19 cellular contexts compared by ENCODE assay signal in the genomic region with DNA sequence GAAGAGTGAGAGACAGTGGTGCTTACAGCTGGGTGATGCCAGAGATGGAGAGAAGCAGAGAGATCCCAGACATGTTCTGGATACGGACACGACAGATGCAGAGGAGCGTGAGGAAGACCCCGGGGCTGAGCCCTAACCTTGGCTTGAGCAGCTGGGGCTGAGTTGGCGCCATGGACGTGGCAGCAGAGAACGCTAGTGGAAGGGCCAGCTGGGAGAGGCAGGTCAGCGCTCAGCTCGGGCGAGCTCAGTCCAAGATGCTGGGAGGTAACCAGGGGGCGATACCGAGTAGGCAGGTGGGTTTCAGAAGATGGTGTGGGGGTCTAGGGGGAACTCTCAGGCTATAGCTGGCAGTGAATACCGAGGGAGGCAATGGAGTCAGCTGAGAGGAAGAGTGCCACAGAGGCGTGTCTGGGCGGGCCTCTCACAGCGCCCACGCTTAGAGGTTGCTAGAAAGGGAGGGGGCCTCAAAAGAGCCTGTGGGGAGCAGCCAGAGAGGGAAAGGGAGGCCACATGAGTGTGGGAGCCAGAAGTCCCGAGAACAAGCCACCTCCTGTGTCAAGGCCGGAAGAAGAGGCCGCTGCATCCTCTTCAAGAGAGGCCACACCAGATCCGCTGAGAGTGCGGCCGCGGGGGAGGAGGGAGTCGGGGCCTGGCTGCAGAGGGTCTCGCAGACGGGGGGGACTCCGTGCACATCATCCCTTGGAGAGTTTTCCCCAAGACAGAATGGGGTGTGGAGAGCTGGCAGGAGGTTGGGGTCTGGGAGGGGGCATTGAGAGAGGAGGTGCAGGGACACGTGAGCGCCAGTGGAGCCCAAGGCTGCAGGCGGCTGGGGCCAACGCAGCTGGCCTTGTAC. TPM values are rescaled to one million over a fixed set of nuclear protein-coding genes. Genes with fewer than 3 reads are reported as not detected.
DNase-seq lines count a peak whose midpoint lies in the region; ATAC-seq, FAIRE-seq and TF ChIP-seq lines count a peak whose summit lies in the region.
"Had no signal": no experiment of that assay in that cellular context is flagged by ENCODE, and none has a peak within 500 bp of the region (broad histone marks: within the 10 kb centered on the region; RNA-seq: fewer than 3 reads in every experiment).

No MANE protein-coding gene starts in this region.

- DNase-seq in GM12892 (ENCODE audit: insufficient read length), result peak; percentile 13
- DNase-seq in dorsolateral prefrontal cortex, result peak in 7 of 10 donors; percentile 4 to 37 (median 22)
- peak; percentile 81 for DNase-seq in osteoblast (ENCODE audit: insufficient read length, low spot score, missing footprints)
- DNase-seq in mucosa of descending colon, result no peak
- DNase-seq in NCI-H2029 (lab: John Stamatoyannopoulos, UW), result no peak
- DNase-seq in hepatocyte (ENCODE audit: low spot score), result no peak
- no peak for DNase-seq in SJCRH30
- DNase-seq: activated CD4-positive, alpha-beta T cell treated with anti-CD3 and anti-CD28 coated beads, Interleukin-2, amount 50 U/mL, for 48 hours; colonic mucosa; NCI-H1092; NCI-H2081; NCI-H524; retina; thyroid gland had no signal

- no peak for FAIRE-seq in GM12892 (lab: Jason Lieb, UNC)
- FAIRE-seq: islet of Langerhans had no signal

- H3K9ac ChIP-seq in BLaER1, result no peak overlapping the region

- TF ChIP-seq CTCF in dorsolateral prefrontal cortex (IDR thresholded peaks at IDR 0.05 in 54 of 56, conservative IDR thresholded peaks at IDR 0.05 in 2 of 56; ENCODE audit: low read depth in 1 of 56, partially characterized antibody in 56 of 56) (no peak), osteoblast (IDR thresholded peaks at IDR 0.05; ENCODE audit: extremely low read depth, low read depth, low read length) (no peak), mucosa of descending colon (IDR thresholded peaks at IDR 0.05) (no peak), hepatocyte (IDR thresholded peaks at IDR 0.05; ENCODE audit: poor library complexity) (no peak)

- no peak for ATAC-seq in mucosa of descending colon
- ATAC-seq: body of pancreas; stimulated activated memory B cell treated with anti-CD40 and anti-IgM and Interleukin-4, amounts not matched to agents 10 μg/mL and 1 μg/mL and 100 μg/mL, for 72 hours; T-cell had no signal

- H3K36me3 ChIP-seq in BLaER1 (no peaks in the 10 kb centered on the region), osteoblast (ENCODE audit: insufficient read depth, low read length) (no peaks in the 10 kb centered on the region), mucosa of descending colon (ENCODE audit: low read depth) (no peaks in the 10 kb centered on the region), hepatocyte (replicated peaks; ENCODE audit: insufficient read depth, low read depth) (no peaks in the 10 kb centered on the region), SJCRH30 (no peaks in the 10 kb centered on the region)
- H3K36me3 ChIP-seq: colonic mucosa, thyroid gland had no signal

- H3K9me3 ChIP-seq in BLaER1 (peaks cover 9% of the 10 kb centered on the region), osteoblast (ENCODE audit: low read depth, low read length) (no peaks in the 10 kb centered on the region), mucosa of descending colon (no peaks in the 10 kb centered on the region), hepatocyte (ENCODE audit: low read depth) (no peaks in the 10 kb centered on the region), SJCRH30 (replicated peaks) (no peaks in the 10 kb centered on the region)
- H3K9me3 ChIP-seq: body of pancreas, colonic mucosa, thyroid gland had no signal

- H3K4me2 ChIP-seq in BLaER1, result peak overlapping the region; percentile 81; the same call in 1 of the 2 replicates
- no peak overlapping the region for H3K4me2 ChIP-seq in osteoblast (ENCODE audit: insufficient read depth, low read length)
- H3K4me2 ChIP-seq in hepatocyte, result no peak overlapping the region

- H4K20me1 ChIP-seq in BLaER1 (no peaks in the 10 kb centered on the region), osteoblast (ENCODE audit: insufficient read depth, low read length) (no peaks in the 10 kb centered on the region), hepatocyte (ENCODE audit: insufficient read depth, poor library complexity, severe bottlenecking) (no peaks in the 10 kb centered on the region)

- H3K9me2 ChIP-seq in hepatocyte (replicated peaks; ENCODE audit: insufficient read depth), result no peaks in the 10 kb centered on the region

- H3K27ac ChIP-seq in BLaER1 (no peak overlapping the region), dorsolateral prefrontal cortex (no peak overlapping the region), osteoblast (ENCODE audit: low read depth, low read length) (no peak overlapping the region), hepatocyte (no peak overlapping the region), SJCRH30 (no peak overlapping the region)
- H3K27ac ChIP-seq: body of pancreas, colonic mucosa, thyroid gland had no signal

- H2AFZ ChIP-seq in osteoblast (ENCODE audit: low read length) (no peak overlapping the region), hepatocyte (no peak overlapping the region)

- no peak for TF ChIP-seq POLR2A in GM12892 (IDR thresholded peaks at IDR 0.05; ENCODE audit: low read depth, low read length)

- no peaks in the 10 kb centered on the region for H3K79me2 ChIP-seq in osteoblast (ENCODE audit: insufficient read depth, low read length)
- no peaks in the 10 kb centered on the region for H3K79me2 ChIP-seq in hepatocyte

- WGBS in hepatocyte (ENCODE audit: low lambda C conversion rate, missing lambda C conversion rate), result 92% methylated on average over 30 of the region's 32 CpGs

- H3K4me3 ChIP-seq in BLaER1 (no peak overlapping the region), dorsolateral prefrontal cortex (no peak overlapping the region), osteoblast (ENCODE audit: insufficient read depth, low read length) (no peak overlapping the region), mucosa of descending colon (no peak overlapping the region), hepatocyte (no peak overlapping the region), SJCRH30 (no peak overlapping the region)
- H3K4me3 ChIP-seq: body of pancreas, colonic mucosa, thyroid gland had no signal

- H3K4me1 ChIP-seq in BLaER1 (peaks cover 51% of the 10 kb centered on the region), osteoblast (ENCODE audit: insufficient read depth, low read length) (no peaks in the 10 kb centered on the region), mucosa of descending colon (ENCODE audit: low read depth) (no peaks in the 10 kb centered on the region), hepatocyte (ENCODE audit: insufficient read depth) (no peaks in the 10 kb centered on the region), SJCRH30 (no peaks in the 10 kb centered on the region)
- H3K4me1 ChIP-seq: body of pancreas, colonic mucosa, thyroid gland had no signal

- H3K27me3 ChIP-seq in BLaER1 (no peaks in the 10 kb centered on the region), dorsolateral prefrontal cortex (peaks cover 0 to 18% (median 0%) of the 10 kb centered on the region in 45 donors), osteoblast (ENCODE audit: insufficient read depth, low read length) (no peaks in the 10 kb centered on the region), hepatocyte (no peaks in the 10 kb centered on the region), SJCRH30 (no peaks in the 10 kb centered on the region)
- H3K27me3 ChIP-seq: body of pancreas, colonic mucosa, thyroid gland had no signal

- intact Hi-C loops in dorsolateral prefrontal cortex (cut with DNase I), result no loop called here
- intact Hi-C loops in mucosa of descending colon (cut with DNase I, micrococcal nuclease), result no loop called here

RNA-seq across cellular contexts. Expression of a gene that starts 57.0 kb away (rescaled TPM):
- polyA plus RNA-seq in GM12892 (2012; ENCODE audit: missing spikeins), result not detected
- total RNA-seq in dorsolateral prefrontal cortex (1 to 10 TPM in 43 of 120 experiments, under 1 TPM in 72, not detected in 5; 0.20 to 3.3 (median 0.79) TPM), osteoblast (not detected in 2 replicates), mucosa of descending colon (1 to 10 TPM; 1.8 to 2.5 (median 1.9) TPM), hepatocyte (51.1 and 51.3 TPM in 2 replicates)
- polyA plus RNA-seq in hepatocyte, result 18.4 and 27.6 TPM in 2 replicates
- total RNA-seq in SJCRH30 (2014; rRNA removed; shearing (Covaris generic)), result not detected in 2 replicates
- total RNA-seq: T-cell had no signal

Comparison
In these comparisons a context has a peak if more than half of its experiments do, and no peak if none do; other contexts are left out.
1. DNase-seq: peak in GM12892 (single experiment), dorsolateral prefrontal cortex (7 of 10) and osteoblast (single experiment); none in mucosa of descending colon (0 of 3), NCI-H2029 (single experiment), hepatocyte (single experiment) and SJCRH30 (0 of 2).
2. RNA of a gene that starts 57.0 kb away (total RNA-seq): 51.1 to 51.3 TPM in hepatocyte; 1.8 to 2.5 TPM in mucosa of descending colon, 0.20 to 3.3 TPM in dorsolateral prefrontal cortex, not detected in osteoblast and not detected in SJCRH30; every median in the first group is over 10 times any median in the second.